Comparison of ENCODE assay signal across 19 cellular contexts in genomic region chr5:107604146-107604910, GRCh38.
DNase-seq lines count a peak whose midpoint lies in the region; ATAC-seq and TF ChIP-seq lines count a peak whose summit lies in the region.
"Had no signal": no experiment of that assay in that cellular context is flagged by ENCODE, and none has a peak within 500 bp of the region (broad histone marks: within the 10 kb centered on the region; RNA-seq: fewer than 3 reads in every experiment).

No MANE protein-coding gene starts in this region.

- H3K4me2 ChIP-seq in Loucy (ENCODE audit: low read depth, low read length, poor library complexity, severe bottlenecking) (peak overlapping the region; percentile 82), smooth muscle cell (peak overlapping the region; percentile 71)

- intact Hi-C loops in heart left ventricle (cut with DNase I) (loop anchor here in 1 of 10 donors (5.0 kb wide), 1 partner anchor 68 kb away; the partner anchor contains the start of gene EFNA5), Right ventricle myocardium inferior (cut with DNase I) (no loop called here)

- H3K4me3 ChIP-seq in heart left ventricle (peak overlapping the region in 2 of 12 donors; percentile 7 to 19), Loucy (ENCODE audit: low read length, poor library complexity, severe bottlenecking) (peak overlapping the region; percentile 54), smooth muscle cell (no peak overlapping the region)

- no peak for TF ChIP-seq POLR2A in heart left ventricle (IDR thresholded peaks at IDR 0.05)

- H3K9ac ChIP-seq in Loucy (ENCODE audit: low read depth, low read length, poor library complexity, severe bottlenecking) (no peak overlapping the region), smooth muscle cell (ENCODE audit: low read depth) (no peak overlapping the region)

- TF ChIP-seq CTCF in heart left ventricle (IDR thresholded peaks at IDR 0.05) (no peak), Loucy (conservative IDR thresholded peaks at IDR 0.05; ENCODE audit: low read length) (no peak), smooth muscle cell (IDR thresholded peaks at IDR 0.05; ENCODE audit: borderline replicate concordance, insufficient read depth, poor library complexity, severe bottlenecking) (no peak)

- peak in 3 of 4 donors; percentile 4 to 22 (median 6) for ATAC-seq in heart left ventricle
- no peak for ATAC-seq in Right ventricle myocardium inferior
- ATAC-seq in esophagus mucosa: peak; percentile 48
- ATAC-seq in HG02852 (IDR thresholded peaks at IDR 0.05; ENCODE audit: unreplicated experiment): no peak
- ATAC-seq: SK-N-SH treated with all-trans-retinoic acid at 6 μM for 48 hours had no signal

- no peaks in the 10 kb centered on the region for H3K9me3 ChIP-seq in heart left ventricle
- H3K9me3 ChIP-seq in Loucy (ENCODE audit: insufficient read depth, low read depth, low read length): no peaks in the 10 kb centered on the region
- H3K9me3 ChIP-seq in smooth muscle cell (replicated peaks; ENCODE audit: low read depth): no peaks in the 10 kb centered on the region

- no peaks in the 10 kb centered on the region for H4K20me1 ChIP-seq in Loucy (ENCODE audit: insufficient read depth, low read length, poor library complexity, severe bottlenecking)
- H4K20me1 ChIP-seq in smooth muscle cell (ENCODE audit: low read depth): no peaks in the 10 kb centered on the region

- H3K4me1 ChIP-seq in heart left ventricle: peaks cover 0 to 64% (median 7%) of the 10 kb centered on the region in 12 donors
- peaks cover 27% of the 10 kb centered on the region for H3K4me1 ChIP-seq in Loucy (ENCODE audit: insufficient read depth, low read length, poor library complexity, severe bottlenecking)
- H3K4me1 ChIP-seq in smooth muscle cell (ENCODE audit: low read depth): peaks cover 51% of the 10 kb centered on the region

- H3K79me2 ChIP-seq in Loucy (ENCODE audit: insufficient read depth, low read length) (no peaks in the 10 kb centered on the region), smooth muscle cell (ENCODE audit: low read depth) (no peaks in the 10 kb centered on the region)

- no peak overlapping the region for H2AFZ ChIP-seq in Loucy (ENCODE audit: low read length)
- H2AFZ ChIP-seq in smooth muscle cell (ENCODE audit: low read depth): no peak overlapping the region

- no peaks in the 10 kb centered on the region for H3K27me3 ChIP-seq in heart left ventricle
- no peaks in the 10 kb centered on the region for H3K27me3 ChIP-seq in Loucy (ENCODE audit: insufficient read depth, low read length, poor library complexity, severe bottlenecking)
- no peaks in the 10 kb centered on the region for H3K27me3 ChIP-seq in smooth muscle cell (ENCODE audit: low read depth)

- H3K36me3 ChIP-seq in heart left ventricle: no peaks in the 10 kb centered on the region
- no peaks in the 10 kb centered on the region for H3K36me3 ChIP-seq in Loucy (ENCODE audit: insufficient read depth, low read length)
- H3K36me3 ChIP-seq in smooth muscle cell (ENCODE audit: low read depth): no peaks in the 10 kb centered on the region

- H3K27ac ChIP-seq in heart left ventricle (peak overlapping the region in 2 of 12 donors; percentile 24 to 28), smooth muscle cell (ENCODE audit: low read depth) (no peak overlapping the region)
- H3K27ac ChIP-seq: 22Rv1, HL-60 had no signal

- 57 to 67% (median 64%) methylated on average over 10 of the region's 10 CpGs for WGBS in heart left ventricle, 4 donors
- WGBS in smooth muscle cell (ENCODE audit: low lambda C conversion rate): 93% methylated on average over 10 of the region's 10 CpGs

- H3F3A ChIP-seq in Loucy (ENCODE audit: low read depth): no peaks in the 10 kb centered on the region
- H3F3A ChIP-seq in smooth muscle cell (ENCODE audit: low read depth): no peaks in the 10 kb centered on the region

- DNase-seq in heart left ventricle (no peak), Right ventricle myocardium inferior (ENCODE audit: missing footprints) (no peak), smooth muscle cell (lab: John Stamatoyannopoulos, UW; ENCODE audit: unreplicated experiment) (no peak)
- DNase-seq in stimulated activated CD4-positive, alpha-beta T cell treated with anti-CD3 and anti-CD28 coated beads, Interleukin-4, amount 100 ng/mL, for 4 hours: no peak
- DNase-seq in activated CD8-positive, alpha-beta memory T cell treated with anti-CD3 and anti-CD28 coated beads for 24 hours: no peak
- DNase-seq: AML-193, COR-L47, DMS 273 treated with DMSO at 0.1 percent for 48 hours, GDM1, NCI-H1092 treated with DMSO at 0.1 percent for 48 hours, NCI-H2081 treated with DMSO at 0.1 percent for 48 hours, NCI-H446 treated with DMSO at 0.1 percent for 48 hours, SHP77 treated with DMSO at 0.1 percent for 48 hours had no signal

- H3K9me2 ChIP-seq in Loucy (replicated peaks; ENCODE audit: low read depth, low read length): no peaks in the 10 kb centered on the region

Comparison
In these comparisons a context has a peak if more than half of its experiments do, and no peak if none do; other contexts are left out.
1. ATAC-seq: peak in heart left ventricle (3 of 4) and esophagus mucosa (single experiment); none in Right ventricle myocardium inferior (single experiment) and HG02852 (single experiment).